Comparison of ENCODE assay signal across 12 cellular contexts in the genomic region with DNA sequence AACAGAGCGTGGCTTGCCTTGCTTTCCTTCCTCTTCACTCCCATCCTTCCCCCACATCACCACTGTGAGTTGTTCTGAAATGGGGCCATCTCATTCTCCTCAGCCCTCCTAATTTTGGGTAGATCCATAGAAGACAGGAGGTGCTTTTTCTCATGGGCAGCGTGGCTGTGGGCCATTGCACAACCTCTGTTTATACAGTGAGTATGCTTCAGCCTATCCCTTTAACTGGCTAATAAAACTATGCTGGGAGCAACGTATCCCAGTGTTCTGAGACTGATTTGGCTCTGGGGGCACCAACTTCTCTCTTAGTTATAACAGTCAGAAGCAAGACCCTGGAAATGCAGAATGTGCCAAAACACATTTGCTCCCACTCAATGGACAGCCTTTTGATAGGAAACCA.
A peak's percentile ranks its signal among the peaks of the same experiment; 100 is the strongest.
DNase-seq lines count a peak whose midpoint lies in the region; ATAC-seq and TF ChIP-seq lines count a peak whose summit lies in the region.
"Had no signal": no experiment of that assay in that cellular context is flagged by ENCODE, and none has a peak within 500 bp of the region (broad histone marks: within the 10 kb centered on the region; RNA-seq: fewer than 3 reads in every experiment).

No MANE protein-coding gene starts in this region.

- WGBS in liver: 44% methylated on average over 3 of the region's 3 CpGs
- 70 to 76% (median 74%) methylated on average over 3 of the region's 3 CpGs for WGBS in spleen, 5 donors

- H3F3A ChIP-seq in GM23338 (replicated peaks; ENCODE audit: low read depth): no peaks in the 10 kb centered on the region

- peak overlapping the region; percentile 50 for H3K27ac Mint-ChIP-seq in GM23338
- peak overlapping the region; percentile 41 for H3K27ac Mint-ChIP-seq in activated naive CD8-positive, alpha-beta T cell treated with anti-CD3 and anti-CD28 coated beads, Interleukin-2, amount 10 ng/mL, durations not matched to agents 7 days and 5 days

- no peaks in the 10 kb centered on the region for H3K27me3 ChIP-seq in GM23338 (ENCODE audit: insufficient read depth)
- no peaks in the 10 kb centered on the region for H3K27me3 ChIP-seq in liver (ENCODE audit: control insufficient read depth in 4 of 4, insufficient read depth in 4 of 4, low read length in 3 of 4)
- H3K27me3 ChIP-seq in spleen (replicated peaks in 1 of 7): no peaks in the 10 kb centered on the region

- H3K4me2 ChIP-seq in GM23338: 0 out of 2 replicates have a peak overlapping the region, but pooled peaks have one; percentile 11

- no peak overlapping the region for H2AFZ ChIP-seq in GM23338

- peak; percentile 18 for DNase-seq in AG10803 (ENCODE audit: low read depth)
- DNase-seq in GM23338 (ENCODE audit: low spot score): no peak
- no peak for DNase-seq in activated naive CD8-positive, alpha-beta T cell treated with anti-CD3 and anti-CD28 coated beads, Interleukin-2, amount 10 ng/mL, durations not matched to agents 7 days and 5 days
- DNase-seq in NCI-H2107 (lab: John Stamatoyannopoulos, UW): no peak
- no peak for DNase-seq in kidney tubule cell (ENCODE audit: low spot score)
- no peak for DNase-seq in NCI-H187 treated with DMSO at 0.1 percent for 48 hours (lab: John Stamatoyannopoulos, UW)
- no peak for DNase-seq in spleen
- DNase-seq: COR-L47, NCI-H526 treated with DMSO at 0.1 percent for 48 hours, substantia nigra had no signal

- TF ChIP-seq CTCF in AG10803 (conservative IDR thresholded peaks at IDR 0.05; ENCODE audit: low read length): no peak
- no peak for TF ChIP-seq CTCF in GM23338 (conservative IDR thresholded peaks at IDR 0.05; ENCODE audit: low read depth in 2 of 2)
- no peak for TF ChIP-seq CTCF in liver (IDR thresholded peaks at IDR 0.05; ENCODE audit: low read depth, low read length, missing input control)
- TF ChIP-seq CTCF in spleen (IDR thresholded peaks at IDR 0.05 in 8 of 11, conservative IDR thresholded peaks at IDR 0.05 in 3 of 11): no peak

- peak; percentile 8 to 35 for TF ChIP-seq RAD21 in liver (IDR thresholded peaks at IDR 0.05)

- no peaks in the 10 kb centered on the region for H4K20me1 ChIP-seq in GM23338 (replicated peaks; ENCODE audit: insufficient read depth)

- H3K9me3 Mint-ChIP-seq in GM23338: no peaks in the 10 kb centered on the region
- no peaks in the 10 kb centered on the region for H3K9me3 Mint-ChIP-seq in activated naive CD8-positive, alpha-beta T cell treated with anti-CD3 and anti-CD28 coated beads, Interleukin-2, amount 10 ng/mL, durations not matched to agents 7 days and 5 days

- no peaks in the 10 kb centered on the region for H3K36me3 Mint-ChIP-seq in GM23338 (ENCODE audit: low read depth)
- peaks cover 18% of the 10 kb centered on the region for H3K36me3 Mint-ChIP-seq in activated naive CD8-positive, alpha-beta T cell treated with anti-CD3 and anti-CD28 coated beads, Interleukin-2, amount 10 ng/mL, durations not matched to agents 7 days and 5 days

- H3K4me3 ChIP-seq in AG10803 (ENCODE audit: low read length) (no peak overlapping the region), GM23338 (no peak overlapping the region), liver (ENCODE audit: low read depth in 1 of 3, low read length in 3 of 3) (no peak overlapping the region), spleen (no peak overlapping the region)

- H3K27ac ChIP-seq in GM23338 (ENCODE audit: low read depth) (no peak overlapping the region), liver (ENCODE audit: low read depth in 1 of 2, low read length in 2 of 2) (peak overlapping the region; percentile 12 to 38), spleen (peak overlapping the region in 4 of 8 donors; percentile 10 to 80 (median 40))

- H3K36me3 ChIP-seq in GM23338 (ENCODE audit: insufficient read depth) (no peaks in the 10 kb centered on the region), liver (ENCODE audit: control insufficient read depth in 4 of 4, insufficient read depth in 3 of 4, low read depth in 1 of 4, low read length in 3 of 4) (peaks cover 0 to 2% (median 0%) of the 10 kb centered on the region in 4 donors), spleen (no peaks in the 10 kb centered on the region)

- H3K9me3 ChIP-seq in liver (ENCODE audit: control insufficient read depth in 4 of 4, low read length in 3 of 4) (no peaks in the 10 kb centered on the region), spleen (no peaks in the 10 kb centered on the region)

- POLR2A ChIA-PET in activated naive CD8-positive, alpha-beta T cell treated with anti-CD3 and anti-CD28 coated beads, Interleukin-2, amount 10 ng/mL, durations not matched to agents 7 days and 5 days (lab: Charles Lee): no interaction called here

- H3K4me3 Mint-ChIP-seq in GM23338: no peak overlapping the region
- peak overlapping the region; percentile 47 for H3K4me3 Mint-ChIP-seq in activated naive CD8-positive, alpha-beta T cell treated with anti-CD3 and anti-CD28 coated beads, Interleukin-2, amount 10 ng/mL, durations not matched to agents 7 days and 5 days

- H3K4me1 Mint-ChIP-seq in GM23338: peaks cover 44% of the 10 kb centered on the region
- peaks cover 69% of the 10 kb centered on the region for H3K4me1 Mint-ChIP-seq in activated naive CD8-positive, alpha-beta T cell treated with anti-CD3 and anti-CD28 coated beads, Interleukin-2, amount 10 ng/mL, durations not matched to agents 7 days and 5 days

- peaks cover 37% of the 10 kb centered on the region for H3K4me1 ChIP-seq in GM23338 (ENCODE audit: insufficient read depth)
- peaks cover 13 to 65% (median 49%) of the 10 kb centered on the region in 4 donors for H3K4me1 ChIP-seq in liver (ENCODE audit: control insufficient read depth in 4 of 4, insufficient read depth in 4 of 4, low read length in 3 of 4)
- H3K4me1 ChIP-seq in spleen: peaks cover 7 to 100% (median 45%) of the 10 kb centered on the region in 6 donors

- no peak overlapping the region for H3K9ac ChIP-seq in liver (ENCODE audit: low read depth in 1 of 2, low read length in 2 of 2)

- 0 out of 2 replicates have a peak, but pooled peaks cover 3% of the 10 kb centered on the region for H3K79me2 ChIP-seq in GM23338 (replicated peaks; ENCODE audit: insufficient read depth)

- no peaks in the 10 kb centered on the region for H3K9me2 ChIP-seq in GM23338 (ENCODE audit: insufficient read depth)

- intact Hi-C loops in spleen (cut with DNase I; ENCODE audit: low total_unique reads): no loop called here

- ATAC-seq in GM23338: peak; percentile 19; the same call in 1 of the 3 replicates
- ATAC-seq in activated naive CD8-positive, alpha-beta T cell treated with anti-CD3 and anti-CD28 coated beads, Interleukin-2, amount 10 ng/mL, durations not matched to agents 7 days and 5 days (ENCODE audit: low read depth): no peak
- ATAC-seq: SK-N-SH treated with all-trans-retinoic acid at 6 μM for 48 hours had no signal

- H3K27me3 Mint-ChIP-seq in GM23338 (ENCODE audit: insufficient read depth, low read depth, poor library complexity): peaks cover 4% of the 10 kb centered on the region
- H3K27me3 Mint-ChIP-seq in activated naive CD8-positive, alpha-beta T cell treated with anti-CD3 and anti-CD28 coated beads, Interleukin-2, amount 10 ng/mL, durations not matched to agents 7 days and 5 days: no peaks in the 10 kb centered on the region

- TF ChIP-seq POLR2A in spleen (IDR thresholded peaks at IDR 0.05): no peak

TF ChIP-seq in GM23338, 12 proteins besides CTCF, POLR2A, EP300 and RAD21:
- TF ChIP-seq JUNB (IDR thresholded peaks at IDR 0.05; ENCODE audit: unreplicated experiment): no peak

TF ChIP-seq in liver, 16 proteins besides CTCF, POLR2A, EP300 and RAD21:
- TF ChIP-seq JUND (IDR thresholded peaks at IDR 0.05) (peak in 1 of 2 donors; percentile 10), MAX (IDR thresholded peaks at IDR 0.05) (peak; percentile 35), FOXA2 (IDR thresholded peaks at IDR 0.05) (peak; percentile 78), HNF4A (conservative IDR thresholded peaks at IDR 0.05) (peak in 1 of 2 donors; percentile 12), FOXA1 (IDR thresholded peaks at IDR 0.05) (peak; percentile 23), SP1 (IDR thresholded peaks at IDR 0.05) (no peak)
- TF ChIP-seq, protein P1, sequence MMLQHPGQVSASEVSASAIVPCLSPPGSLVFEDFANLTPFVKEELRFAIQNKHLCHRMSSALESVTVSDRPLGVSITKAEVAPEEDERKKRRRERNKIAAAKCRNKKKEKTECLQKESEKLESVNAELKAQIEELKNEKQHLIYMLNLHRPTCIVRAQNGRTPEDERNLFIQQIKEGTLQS (IDR thresholded peaks at IDR 0.05): no peak
